14 cellular contexts compared by ENCODE assay signal in genomic region chr12:93638954-93639353, GRCh38.
"Had no signal": no experiment of that assay in that cellular context is flagged by ENCODE, and none has a peak within 500 bp of the region (broad histone marks: within the 10 kb centered on the region; RNA-seq: fewer than 3 reads in every experiment).

No MANE protein-coding gene starts in this region.

- H3K27ac ChIP-seq: breast epithelium, heart left ventricle, left ventricle myocardium inferior, right atrium auricular region, transverse colon had no signal

- H3K27me3 ChIP-seq: breast epithelium, heart left ventricle, right atrium auricular region had no signal

- H3K4me1 ChIP-seq: breast epithelium, heart left ventricle, left ventricle myocardium inferior, right atrium auricular region, transverse colon had no signal

- H3K4me3 ChIP-seq: breast epithelium, heart left ventricle, left ventricle myocardium inferior, right atrium auricular region, transverse colon had no signal

- H3K9me3 Mint-ChIP-seq: activated T-cell treated with anti-CD3 and anti-CD28 coated beads, Interleukin-2, amount 50 U/mL, for 24 hours; stimulated activated effector memory CD8-positive, alpha-beta T cell treated with anti-CD3 and anti-CD28 coated beads, Interleukin-12 subunit alpha, Interleukin-12 subunit beta, amount 100 ng/mL, for 72 hours had no signal

- H3K36me3 ChIP-seq: breast epithelium, heart left ventricle, left ventricle myocardium inferior, right atrium auricular region, transverse colon had no signal

- H3K27ac Mint-ChIP-seq: activated naive CD4-positive, alpha-beta T cell treated with anti-CD3 and anti-CD28 coated beads, Interleukin-2, amount 50 U/mL, for 72 hours; activated T-cell treated with anti-CD3 and anti-CD28 coated beads, Interleukin-2, amount 50 U/mL, for 24 hours; stimulated activated effector memory CD8-positive, alpha-beta T cell treated with anti-CD3 and anti-CD28 coated beads, Interleukin-12 subunit alpha, Interleukin-12 subunit beta, amount 100 ng/mL, for 72 hours had no signal

- DNase-seq: activated CD4-positive, alpha-beta T cell treated with anti-CD3 and anti-CD28 coated beads, Interleukin-2, amount 50 U/mL, for 1 hour; activated effector memory CD4-positive, alpha-beta T cell treated with anti-CD3 and anti-CD28 coated beads, Interleukin-2, amount 50 U/mL, for 16 hours; activated T-cell treated with anti-CD3 and anti-CD28 coated beads, Interleukin-2, amount 50 U/mL, for 24 hours; anterior cingulate cortex; dermis blood vessel endothelial cell; foreskin fibroblast; heart left ventricle; left ventricle myocardium inferior; transverse colon had no signal

- H3K4me1 Mint-ChIP-seq: stimulated activated effector memory CD8-positive, alpha-beta T cell treated with anti-CD3 and anti-CD28 coated beads, Interleukin-12 subunit alpha, Interleukin-12 subunit beta, amount 100 ng/mL, for 72 hours had no signal

- ATAC-seq: activated naive CD4-positive, alpha-beta T cell treated with anti-CD3 and anti-CD28 coated beads, Interleukin-2, amount 50 U/mL, for 72 hours; esophagus mucosa; heart left ventricle; stimulated activated effector memory CD8-positive, alpha-beta T cell treated with anti-CD3 and anti-CD28 coated beads, Interleukin-12 subunit alpha, Interleukin-12 subunit beta, amount 100 ng/mL, for 72 hours had no signal

- H3K9me3 ChIP-seq: breast epithelium, heart left ventricle, left ventricle myocardium inferior, right atrium auricular region, transverse colon had no signal

- H3K4me3 Mint-ChIP-seq: activated T-cell treated with anti-CD3 and anti-CD28 coated beads, Interleukin-2, amount 50 U/mL, for 24 hours; stimulated activated effector memory CD8-positive, alpha-beta T cell treated with anti-CD3 and anti-CD28 coated beads, Interleukin-12 subunit alpha, Interleukin-12 subunit beta, amount 100 ng/mL, for 72 hours had no signal

- H3K36me3 Mint-ChIP-seq: stimulated activated effector memory CD8-positive, alpha-beta T cell treated with anti-CD3 and anti-CD28 coated beads, Interleukin-12 subunit alpha, Interleukin-12 subunit beta, amount 100 ng/mL, for 72 hours had no signal
